ENCODE assay signal across 19 cellular contexts in genomic region chr2:206472094-206472493, GRCh38. TPM values are rescaled to one million over a fixed set of nuclear protein-coding genes. Genes with fewer than 3 reads are reported as not detected.
DNase-seq lines count a peak whose midpoint lies in the region; ATAC-seq, FAIRE-seq and TF ChIP-seq lines count a peak whose summit lies in the region.
"Had no signal": no experiment of that assay in that cellular context is flagged by ENCODE, and none has a peak within 500 bp of the region (broad histone marks: within the 10 kb centered on the region; RNA-seq: fewer than 3 reads in every experiment).

No MANE protein-coding gene starts in this region.

- H3K27me3 ChIP-seq in colonic mucosa (no peaks in the 10 kb centered on the region), tibial artery (no peaks in the 10 kb centered on the region)
- H3K27me3 ChIP-seq: BLaER1 had no signal

- no peak overlapping the region for H3K9ac ChIP-seq in colonic mucosa (ENCODE audit: low read depth in 2 of 2, low read length in 2 of 2)
- H3K9ac ChIP-seq: BLaER1 had no signal

- CTCF ChIA-PET in activated CD8-positive, alpha-beta T cell treated with anti-CD3 and anti-CD28 coated beads for 36 hours (lab: Charles Lee) = no interaction called here

- H3K36me3 ChIP-seq in colonic mucosa (no peaks in the 10 kb centered on the region), tibial artery (no peaks in the 10 kb centered on the region)
- H3K36me3 ChIP-seq: BLaER1 had no signal

- H3K27me3 Mint-ChIP-seq in activated CD8-positive, alpha-beta T cell treated with anti-CD3 and anti-CD28 coated beads for 36 hours = peaks cover 6% of the 10 kb centered on the region
- H3K27me3 Mint-ChIP-seq: IgD-negative memory B cell had no signal

- H3K4me1 Mint-ChIP-seq in activated CD8-positive, alpha-beta T cell treated with anti-CD3 and anti-CD28 coated beads for 36 hours (ENCODE audit: low read depth) = no peaks in the 10 kb centered on the region
- H3K4me1 Mint-ChIP-seq: CD8-positive, alpha-beta memory T cell; IgD-negative memory B cell had no signal

- H3K27ac Mint-ChIP-seq in activated CD8-positive, alpha-beta T cell treated with anti-CD3 and anti-CD28 coated beads for 36 hours = no peak overlapping the region
- H3K27ac Mint-ChIP-seq: CD8-positive, alpha-beta memory T cell; HFFc6; IgD-negative memory B cell had no signal

- peaks cover 5% of the 10 kb centered on the region for H3K9me3 Mint-ChIP-seq in activated CD8-positive, alpha-beta T cell treated with anti-CD3 and anti-CD28 coated beads for 36 hours

- TF ChIP-seq CTCF in activated CD8-positive, alpha-beta T cell treated with anti-CD3 and anti-CD28 coated beads for 36 hours (IDR thresholded peaks at IDR 0.05) = no peak
- no peak for TF ChIP-seq CTCF in colonic mucosa (IDR thresholded peaks at IDR 0.05)
- no peak for TF ChIP-seq CTCF in tibial artery (IDR thresholded peaks at IDR 0.05)

- H3K4me3 ChIP-seq in colonic mucosa (no peak overlapping the region), tibial artery (no peak overlapping the region)
- H3K4me3 ChIP-seq: BLaER1 had no signal

- no peaks in the 10 kb centered on the region for H3K36me3 Mint-ChIP-seq in activated CD8-positive, alpha-beta T cell treated with anti-CD3 and anti-CD28 coated beads for 36 hours (ENCODE audit: low read depth)

- POLR2A ChIA-PET in activated CD8-positive, alpha-beta T cell treated with anti-CD3 and anti-CD28 coated beads for 36 hours (lab: Charles Lee) = no interaction called here

- no peak overlapping the region for H3K27ac ChIP-seq in colonic mucosa
- H3K27ac ChIP-seq in tibial artery = no peak overlapping the region
- H3K27ac ChIP-seq: 22Rv1, BLaER1 had no signal

- no peak for FAIRE-seq in GM12891 (lab: Jason Lieb, UNC)
- FAIRE-seq: GM18507 had no signal

- intact Hi-C loops in activated CD8-positive, alpha-beta T cell treated with anti-CD3 and anti-CD28 coated beads for 36 hours (cut with micrococcal nuclease) = no loop called here
- intact Hi-C loops in colonic mucosa (cut with DNase I) = no loop called here
- intact Hi-C loops in tibial artery (cut with DNase I; ENCODE audit: low total_unique reads) = no loop called here

- H3K9me3 ChIP-seq in colonic mucosa (no peaks in the 10 kb centered on the region), tibial artery (peaks cover 0 to 6% (median 4%) of the 10 kb centered on the region in 3 donors)
- H3K9me3 ChIP-seq: Caco-2 had no signal

- peak; percentile 61 for ATAC-seq in GM21526 (IDR thresholded peaks at IDR 0.05; ENCODE audit: low FRiP score, unreplicated experiment)
- ATAC-seq in HG02885 (IDR thresholded peaks at IDR 0.05; ENCODE audit: poor library complexity, unreplicated experiment) = peak; percentile 47
- peak; percentile 22 for ATAC-seq in HG03565 (IDR thresholded peaks at IDR 0.05; ENCODE audit: unreplicated experiment)
- no peak for ATAC-seq in activated CD8-positive, alpha-beta T cell treated with anti-CD3 and anti-CD28 coated beads for 36 hours

- H3K4me1 ChIP-seq in colonic mucosa = no peaks in the 10 kb centered on the region
- no peaks in the 10 kb centered on the region for H3K4me1 ChIP-seq in tibial artery
- H3K4me1 ChIP-seq: BLaER1, Caco-2 had no signal

- DNase-seq in GM12891 (ENCODE audit: insufficient read length, low spot score) (no peak), colonic mucosa (no peak), DMS53 treated with DMSO at 0.1 percent for 48 hours (lab: John Stamatoyannopoulos, UW; ENCODE audit: unreplicated experiment) (no peak), tibial artery (no peak)
- DNase-seq in activated CD8-positive, alpha-beta T cell treated with anti-CD3 and anti-CD28 coated beads for 36 hours = no peak
- DNase-seq: AML-193; Caco-2; CD8-positive, alpha-beta memory T cell; GF-D8; HCEC 1CT; HFFc6; KG1 had no signal

- H3K4me3 Mint-ChIP-seq in activated CD8-positive, alpha-beta T cell treated with anti-CD3 and anti-CD28 coated beads for 36 hours = no peak overlapping the region
- H3K4me3 Mint-ChIP-seq: CD8-positive, alpha-beta memory T cell; HFFc6; IgD-negative memory B cell had no signal

- TF ChIP-seq POLR2A in GM12891 (IDR thresholded peaks at IDR 0.05; ENCODE audit: low read depth, low read length) = no peak

TF ChIP-seq in GM12891, 5 proteins besides CTCF, POLR2A, EP300 and RAD21:
- peak; percentile 72 for TF ChIP-seq SPI1 (IDR thresholded peaks at IDR 0.05; ENCODE audit: low read depth, low read length)
- TF ChIP-seq POLR2AphosphoS5 (IDR thresholded peaks at IDR 0.05; ENCODE audit: low read depth, low read length) = no peak

RNA-seq across cellular contexts. Expression of gene ADAM23, which starts 28.8 kb away (rescaled TPM):
- polyA plus RNA-seq in GM12891 (2012; ENCODE audit: low read depth, missing spikeins) = 4.7 TPM
- total RNA-seq in activated CD8-positive, alpha-beta T cell treated with anti-CD3 and anti-CD28 coated beads for 36 hours = under 1 TPM; 0.07 to 0.54 TPM
- under 1 TPM; 0.52 to 0.93 TPM for total RNA-seq in colonic mucosa
- polyA plus RNA-seq: CD8-positive, alpha-beta memory T cell; IgD-negative memory B cell had no signal
